ENCODE assay signal across 23 cellular contexts in genomic region chr10:34549953-34550352, GRCh38.
"Had no signal": no experiment of that assay in that cellular context is flagged by ENCODE, and none has a peak within 500 bp of the region (broad histone marks: within the 10 kb centered on the region; RNA-seq: fewer than 3 reads in every experiment).

No MANE protein-coding gene starts in this region.

- H3K4me3 ChIP-seq: dorsolateral prefrontal cortex, mucosa of descending colon, neural progenitor cell, prostate gland, right atrium auricular region, smooth muscle cell, testis, tibial artery had no signal

- H3K36me3 ChIP-seq: neural progenitor cell, prostate gland, right atrium auricular region, tibial artery had no signal

- FAIRE-seq: colon, frontal cortex, kidney had no signal

- H3K9ac ChIP-seq: neural progenitor cell had no signal

- H3K4me1 Mint-ChIP-seq: naive B cell; stimulated activated effector memory CD8-positive, alpha-beta T cell treated with anti-CD3 and anti-CD28 coated beads, Interleukin-12 subunit alpha, Interleukin-12 subunit beta, amount 100 ng/mL, for 72 hours had no signal

- H3K27me3 ChIP-seq: dorsolateral prefrontal cortex, neural progenitor cell, right atrium auricular region, testis, tibial artery had no signal

- H2AFZ ChIP-seq: neural progenitor cell had no signal

- H3K9me3 ChIP-seq: mucosa of descending colon, prostate gland, right atrium auricular region, testis, tibial artery had no signal

- H3K27ac ChIP-seq: dorsolateral prefrontal cortex, neural progenitor cell, prostate gland, right atrium auricular region, testis, tibial artery had no signal

- H3K27me3 Mint-ChIP-seq: naive B cell, type B pancreatic cell had no signal

- H3K4me3 Mint-ChIP-seq: mesothelial cell of epicardium; naive B cell; natural killer cell treated with Interleukin-12 subunit alpha and Interleukin-12 subunit beta and Interleukin-15 and Interleukin-18, amount 100 ng/mL, for 72 hours; neural progenitor cell; stimulated activated effector memory CD8-positive, alpha-beta T cell treated with anti-CD3 and anti-CD28 coated beads, Interleukin-12 subunit alpha, Interleukin-12 subunit beta, amount 100 ng/mL, for 72 hours; type B pancreatic cell had no signal

- H3K36me3 Mint-ChIP-seq: mesothelial cell of epicardium; naive B cell; natural killer cell treated with Interleukin-12 subunit alpha and Interleukin-12 subunit beta and Interleukin-15 and Interleukin-18, amount 100 ng/mL, for 72 hours; stimulated activated effector memory CD8-positive, alpha-beta T cell treated with anti-CD3 and anti-CD28 coated beads, Interleukin-12 subunit alpha, Interleukin-12 subunit beta, amount 100 ng/mL, for 72 hours had no signal

- H3K9me3 Mint-ChIP-seq: mesothelial cell of epicardium; naive B cell; natural killer cell treated with Interleukin-12 subunit alpha and Interleukin-12 subunit beta and Interleukin-15 and Interleukin-18, amount 100 ng/mL, for 72 hours; neural progenitor cell; type B pancreatic cell had no signal

- DNase-seq: dorsolateral prefrontal cortex; effector CD4-positive, alpha-beta T cell; kidney; mesenchymal stem cell; mucosa of descending colon; naive B cell; stimulated activated CD4-positive, alpha-beta T cell treated with anti-CD3 and anti-CD28 coated beads, Interleukin-12 subunit alpha, Interleukin-12 subunit beta, amount 100 ng/mL, for 4 hours; stimulated activated CD4-positive, alpha-beta T cell treated with anti-CD3 and anti-CD28 coated beads, Interleukin-1b, Interleukin-23, amount 100 ng/mL, for 48 hours; stimulated activated CD4-positive, alpha-beta T cell treated with anti-CD3 and anti-CD28 coated beads, Interleukin-4, amount 100 ng/mL, for 24 hours; stimulated activated naive CD4-positive, alpha-beta T cell treated with Interleukin-2 at 50 U/mL for 16 hours; substantia nigra; testis; tibial artery had no signal

- H3K4me2 ChIP-seq: neural progenitor cell, smooth muscle cell had no signal

- H3K4me1 ChIP-seq: neural progenitor cell, prostate gland, testis had no signal

- H3K27ac Mint-ChIP-seq: mesothelial cell of epicardium; naive B cell; natural killer cell treated with Interleukin-12 subunit alpha and Interleukin-12 subunit beta and Interleukin-15 and Interleukin-18, amount 100 ng/mL, for 72 hours; neural progenitor cell; stimulated activated effector memory CD8-positive, alpha-beta T cell treated with anti-CD3 and anti-CD28 coated beads, Interleukin-12 subunit alpha, Interleukin-12 subunit beta, amount 100 ng/mL, for 72 hours; type B pancreatic cell had no signal
